17 cellular contexts compared by ENCODE assay signal in genomic region chr13:103066079-103066880, GRCh38. TPM values are rescaled to one million over a fixed set of nuclear protein-coding genes. Genes with fewer than 3 reads are reported as not detected.
"Had no signal": no experiment of that assay in that cellular context is flagged by ENCODE, and none has a peak within 500 bp of the region (broad histone marks: within the 10 kb centered on the region; RNA-seq: fewer than 3 reads in every experiment).

Gene SLC10A2 (minus strand): TSS chr13:103066417. CDS start chr13:103066249, 168 bp downstream.

- H3K4me1 ChIP-seq: thyroid gland had no signal

- H3K36me3 ChIP-seq: ovary, thyroid gland had no signal

- H3K27ac ChIP-seq: dorsolateral prefrontal cortex, hepatocyte, ovary, thyroid gland had no signal

- DNase-seq: activated B cell treated with CpG ODN at 0.5 μM for 24 hours; activated CD4-positive, alpha-beta T cell treated with anti-CD3 and anti-CD28 coated beads, Interleukin-2, amount 10 ng/mL, durations not matched to agents 24 days and 14 days; activated CD8-positive, alpha-beta memory T cell treated with anti-CD3 and anti-CD28 coated beads, Interleukin-2, amount 50 U/mL, for 48 hours; activated gamma-delta T cell treated with Interleukin-2 at 50 U/mL for 16 hours; activated T-cell treated with anti-CD3 and anti-CD28 coated beads, Interleukin-2, amount 50 U/mL, for 72 hours; amniotic stem cell; dorsolateral prefrontal cortex; nephron progenitor cell; ovary; T-helper 2 cell; thyroid gland had no signal

- H3K27me3 ChIP-seq: dorsolateral prefrontal cortex, hepatocyte, ovary, thyroid gland had no signal

- ATAC-seq: activated T-cell treated with anti-CD3 and anti-CD28 coated beads, Interleukin-2, amount 50 U/mL, for 72 hours; esophagus mucosa; stimulated activated memory B cell treated with anti-CD40 and anti-IgM and Interleukin-4, amounts not matched to agents 10 μg/mL and 1 μg/mL and 100 μg/mL, for 72 hours had no signal

- H3K9me3 ChIP-seq: ovary, thyroid gland had no signal

- H3K4me3 ChIP-seq: dorsolateral prefrontal cortex, hepatocyte, ovary, thyroid gland had no signal

RNA-seq across cellular contexts. Expression of gene SLC10A2, which starts in this region (rescaled TPM):
- total RNA-seq: activated B cell treated with CpG ODN at 0.5 μM for 24 hours; activated CD4-positive, alpha-beta T cell treated with anti-CD3 and anti-CD28 coated beads, Interleukin-2, amount 10 ng/mL, durations not matched to agents 24 days and 14 days; activated T-cell treated with anti-CD3 and anti-CD28 coated beads, Interleukin-2, amount 50 U/mL, for 72 hours; cardiac septum; dorsolateral prefrontal cortex; esophagus mucosa; glomerular endothelial cell; kidney epithelial cell; thyroid gland had no signal
